In the genomic region with DNA sequence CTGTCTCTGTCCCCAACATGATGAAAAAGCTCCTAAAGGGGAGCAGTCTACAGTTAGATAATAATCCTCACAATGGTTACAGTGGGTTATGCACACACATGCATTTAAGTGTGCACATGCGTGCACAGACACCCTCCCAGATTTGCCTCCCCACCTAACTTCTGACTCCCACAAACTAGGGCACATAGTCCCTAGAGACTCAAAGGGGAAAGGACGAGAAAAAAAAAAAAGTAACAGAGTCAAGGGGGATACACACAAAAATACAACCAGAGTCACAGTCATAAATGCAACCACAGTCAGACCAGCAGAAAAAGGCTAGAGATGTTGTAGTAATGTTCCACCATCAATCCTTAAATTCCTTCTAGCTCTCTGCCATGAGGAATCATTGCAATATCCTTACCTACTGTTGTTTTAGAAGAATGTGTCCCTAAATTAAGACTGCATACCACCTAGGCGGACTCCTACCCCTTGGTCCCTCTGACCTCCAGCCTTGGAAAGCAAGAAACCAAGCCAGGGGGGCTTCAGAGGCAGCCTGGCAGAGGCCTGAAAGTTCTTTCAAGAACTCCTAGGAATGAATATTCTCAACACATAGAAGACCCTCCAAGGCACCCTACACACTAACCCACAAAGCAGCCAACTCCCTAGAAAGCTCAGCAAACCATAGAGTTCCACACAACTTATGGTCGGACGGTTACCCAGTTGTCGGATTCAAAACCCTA, we compare ENCODE assay signal across 8 cellular contexts. TPM values are rescaled to one million over a fixed set of nuclear protein-coding genes. Genes with fewer than 3 reads are reported as not detected.
A peak's percentile ranks its signal among the peaks of the same experiment; 100 is the strongest.
DNase-seq lines count a peak whose midpoint lies in the region; ATAC-seq, FAIRE-seq and TF ChIP-seq lines count a peak whose summit lies in the region.

No MANE protein-coding gene starts in this region.

- H3K4me1 ChIP-seq in K562 (replicated peaks in 1 of 2; ENCODE audit: control insufficient read depth in 2 of 2, insufficient read depth in 2 of 2, low read length in 2 of 2) (peaks cover 21 to 32% of the 10 kb centered on the region in 2 experiments), lung (ENCODE audit: control insufficient read depth in 2 of 2, insufficient read depth in 2 of 2, low read length in 2 of 2) (peaks cover 14 to 15% of the 10 kb centered on the region in 2 donors)

- H3K36me3 ChIP-seq in K562 (ENCODE audit: control insufficient read depth, insufficient read depth, low read length) (peaks cover 49% of the 10 kb centered on the region), lung (ENCODE audit: control insufficient read depth in 2 of 2, insufficient read depth in 2 of 2, low read length in 2 of 2) (peaks cover 4 to 32% of the 10 kb centered on the region in 2 donors)

- peaks cover 49% of the 10 kb centered on the region for H3K79me2 ChIP-seq in K562 (ENCODE audit: control insufficient read depth, insufficient read depth, low read length)

- no peaks in the 10 kb centered on the region for H3K9me3 Mint-ChIP-seq in activated T-cell treated with anti-CD3 and anti-CD28 coated beads, Interleukin-2, amount 50 U/mL, for 4 hours
- H3K9me3 Mint-ChIP-seq in type B pancreatic cell, result no peaks in the 10 kb centered on the region

- CTCF ChIA-PET in K562 (lab: Yijun Ruan, JAX; ENCODE audit: low intra/inter-chr PET ratio), result no interaction called here

- peaks cover 9% of the 10 kb centered on the region; the same call in 1 of the 2 replicates for H4K20me1 ChIP-seq in K562 (replicated peaks; ENCODE audit: control insufficient read depth, insufficient read depth, low read length)

- TF ChIP-seq EP300 in K562 (IDR thresholded peaks at IDR 0.05; ENCODE audit: low read length), result no peak

- H3K4me2 ChIP-seq in K562 (ENCODE audit: insufficient read depth, low read length), result peak overlapping the region; percentile 90

- H3K27ac ChIP-seq in K562 (ENCODE audit: extremely low read depth, low read depth, low read length) (peak overlapping the region; percentile 83; the same call in 2 of the 3 replicates), lung (ENCODE audit: low read depth in 1 of 2, low read length in 1 of 2) (peak overlapping the region; percentile 88 to 94)

- peaks cover 50% of the 10 kb centered on the region for H3K4me1 Mint-ChIP-seq in activated T-cell treated with anti-CD3 and anti-CD28 coated beads, Interleukin-2, amount 50 U/mL, for 4 hours (ENCODE audit: low read depth)
- H3K4me1 Mint-ChIP-seq in type B pancreatic cell (ENCODE audit: unreplicated experiment), result peaks cover 34% of the 10 kb centered on the region

- FAIRE-seq in K562 (lab: Jason Lieb, UNC), result peak; percentile 11

- no peak for DNase-seq in activated T-cell treated with anti-CD3 and anti-CD28 coated beads, Interleukin-2, amount 50 U/mL, for 4 hours
- no peak for DNase-seq in activated T-cell treated with anti-CD3 and anti-CD28 coated beads, Interleukin-2, amount 50 U/mL, for 48 hours
- no peak for DNase-seq in K562 (ENCODE audit: extremely low read depth in 1 of 4, low spot score in 3 of 4)
- DNase-seq in lung (ENCODE audit: low spot score), result no peak
- DNase-seq in type B pancreatic cell (ENCODE audit: extremely low spot score, unreplicated experiment), result no peak
- DNase-seq in retina, result no peak
- no peak for DNase-seq in COR-L47 (lab: John Stamatoyannopoulos, UW)

- BruUV-seq in K562 (replicated peaks; lab: Mats Ljungman, UMichigan), result no TSS peak

- TF ChIP-seq CTCF in K562 (IDR thresholded peaks at IDR 0.05 in 2 of 3, conservative IDR thresholded peaks at IDR 0.05 in 1 of 3; ENCODE audit: insufficient read depth in 2 of 3, low read depth in 1 of 3, low read length in 3 of 3) (no peak), lung (IDR thresholded peaks at IDR 0.05; ENCODE audit: control extremely low read depth, extremely low read depth) (no peak), type B pancreatic cell (conservative IDR thresholded peaks at IDR 0.05) (no peak)

- WGBS in K562 (ENCODE audit: insufficient coverage, low coverage, missing lambda C conversion rate), result 11% methylated on average over 6 of the region's 6 CpGs
- 32 to 34% methylated on average over 6 of the region's 6 CpGs for WGBS in lung, 2 donors

- no peak for TF ChIP-seq RAD21 in K562 (CRISPR knock-in tag; conservative IDR thresholded peaks at IDR 0.05 in 1 of 2, IDR thresholded peaks at IDR 0.05 in 1 of 2)

- H2AFZ ChIP-seq in K562 (ENCODE audit: low read depth, low read length), result peak overlapping the region; percentile 92; the same call in 1 of the 2 replicates

- H3K9me1 ChIP-seq in K562 (ENCODE audit: control insufficient read depth, insufficient read depth, low read length), result no peaks in the 10 kb centered on the region

- no peaks in the 10 kb centered on the region for H3K27me3 Mint-ChIP-seq in activated T-cell treated with anti-CD3 and anti-CD28 coated beads, Interleukin-2, amount 50 U/mL, for 4 hours (ENCODE audit: low read depth)
- H3K27me3 Mint-ChIP-seq in type B pancreatic cell, result no peaks in the 10 kb centered on the region

- H3K4me3 ChIP-seq in K562 (peak overlapping the region; percentile 94), lung (peak overlapping the region; percentile 72)

- peak overlapping the region; percentile 83 to 94; a peak in 3 of 4 replicates for H3K9ac ChIP-seq in K562 (ENCODE audit: insufficient read depth in 1 of 2, low read depth in 2 of 2, low read length in 2 of 2)

- TF ChIP-seq POLR2A in K562 (conservative IDR thresholded peaks at IDR 0.05), result no peak

- POLR2A ChIA-PET in K562 (lab: Yijun Ruan, JAX), result interaction anchor here (0.7 to 4.9 kb wide), 8 partner anchors 9 to 34 kb away, joined by 3 to 39 read pairs (median 5); a partner anchor contains a TSS

- H3K27ac Mint-ChIP-seq in type B pancreatic cell, result peak overlapping the region; percentile 86

- H3K4me3 Mint-ChIP-seq in activated T-cell treated with anti-CD3 and anti-CD28 coated beads, Interleukin-2, amount 50 U/mL, for 4 hours, result peak overlapping the region; percentile 98
- peak overlapping the region; percentile 97 for H3K4me3 Mint-ChIP-seq in type B pancreatic cell

- in situ Hi-C loops in K562 (cut with MboI), result no loop called here

- H3K9me3 ChIP-seq in K562 (replicated peaks; ENCODE audit: control insufficient read depth, insufficient read depth, low read depth, low read length) (no peaks in the 10 kb centered on the region), lung (ENCODE audit: control insufficient read depth in 2 of 2, insufficient read depth in 1 of 2, low read length in 1 of 2) (no peaks in the 10 kb centered on the region)

- no peak for ATAC-seq in activated T-cell treated with anti-CD3 and anti-CD28 coated beads, Interleukin-2, amount 50 U/mL, for 4 hours
- ATAC-seq in K562 (no peak), lung (ENCODE audit: insufficient read depth, low FRiP score) (no peak), HG03442 (IDR thresholded peaks at IDR 0.05; ENCODE audit: unreplicated experiment) (no peak)

- intact Hi-C loops in K562 (cut with micrococcal nuclease), result no loop called here

- H3K27me3 ChIP-seq in K562 (ENCODE audit: control insufficient read depth in 2 of 2, insufficient read depth in 2 of 2, low read length in 2 of 2) (no peaks in the 10 kb centered on the region), lung (ENCODE audit: control insufficient read depth, insufficient read depth) (no peaks in the 10 kb centered on the region)

- peaks cover 10% of the 10 kb centered on the region for H3K36me3 Mint-ChIP-seq in activated T-cell treated with anti-CD3 and anti-CD28 coated beads, Interleukin-2, amount 50 U/mL, for 4 hours (ENCODE audit: insufficient read depth)
- peaks cover 5% of the 10 kb centered on the region for H3K36me3 Mint-ChIP-seq in type B pancreatic cell

RNA-seq across cellular contexts. Expression of a gene that starts 1.3 kb away (rescaled TPM):
- 10 to 100 TPM; 43.7 to 56.0 (median 51.7) TPM for total RNA-seq in activated T-cell treated with anti-CD3 and anti-CD28 coated beads, Interleukin-2, amount 50 U/mL, for 4 hours
- total RNA-seq in K562 (2011; cell fraction: chromatin; rRNA removed; ENCODE audit: low replicate concordance), result 62.1 and 111 TPM in 2 replicates
- 38.7 and 54.5 TPM in 2 replicates for total RNA-seq in K562 (2011; cell fraction: nucleolus; rRNA removed)
- 51.0 and 73.5 TPM in 2 replicates for total RNA-seq in K562 (2011; cell fraction: nucleoplasm; rRNA removed)
- total RNA-seq in K562 (2014; rRNA removed) (7.7 and 8.5 TPM in 2 replicates), K562 (2014; rRNA removed; fragmentation: Illumina TruSeq; extraction: Trizol) (5.6 TPM in 2 replicates), K562 (2015; rRNA removed; fragmentation: Illumina TruSeq; extraction: Trizol) (10.2 and 10.4 TPM in 2 replicates), K562 (2021) (23.8 and 26.4 TPM in 2 replicates), lung (10 to 100 TPM; 17.7 to 48.7 TPM), type B pancreatic cell (ENCODE audit: low replicate concordance) (31.1 and 36.0 TPM in 2 replicates)
- polyA plus RNA-seq in K562 (2011; rRNA removed) (13.3 and 26.5 TPM in 2 replicates), K562 (2014; fragmentation: Illumina TruSeq; extraction: Trizol) (24.0 TPM in 2 replicates), K562 (2014; fragmentation: Nextera tagmentation; extraction: Ambion mirVana) (1 to 10 TPM; 2.7 to 3.3 TPM), K562 (2014; rRNA removed) (18.9 and 24.0 TPM in 2 replicates), lung (10 to 100 TPM; 41.9 to 43.2 TPM)
- polyA plus RNA-seq in K562 (2011; cell fraction: cytosol; rRNA removed), result 23.6 and 27.7 TPM in 2 replicates
- 87.5 and 92.0 TPM in 2 replicates for polyA plus RNA-seq in K562 (2011; cell fraction: nucleus; rRNA removed)
- 19.4 and 28.0 TPM in 2 replicates for polyA plus RNA-seq in K562 (2012)
- polyA minus RNA-seq in K562 (2011; rRNA and poly(A)+ RNA removed), result 13.9 and 22.4 TPM in 2 replicates
- 15.3 and 34.3 TPM in 2 replicates for polyA minus RNA-seq in K562 (2011; cell fraction: cytosol; rRNA and poly(A)+ RNA removed)
- 21.1 and 33.1 TPM in 2 replicates for polyA minus RNA-seq in K562 (2011; cell fraction: nucleus; rRNA and poly(A)+ RNA removed)

RNA-seq across cellular contexts. Expression of a gene that starts 6.2 kb away (rescaled TPM):
- 10 to 100 TPM; 72.6 to 79.3 (median 73.9) TPM for total RNA-seq in activated T-cell treated with anti-CD3 and anti-CD28 coated beads, Interleukin-2, amount 50 U/mL, for 4 hours
- 31.6 and 67.2 TPM in 2 replicates for total RNA-seq in K562 (2011; cell fraction: chromatin; rRNA removed; ENCODE audit: low replicate concordance)
- total RNA-seq in K562 (2011; cell fraction: nucleolus; rRNA removed), result 106 and 118 TPM in 2 replicates
- total RNA-seq in K562 (2011; cell fraction: nucleoplasm; rRNA removed), result 87.4 and 103 TPM in 2 replicates
- 81.1 and 88.3 TPM in 2 replicates for total RNA-seq in K562 (2014; rRNA removed)
- 43.0 and 45.3 TPM in 2 replicates for total RNA-seq in K562 (2014; rRNA removed; fragmentation: Illumina TruSeq; extraction: Trizol)
- 62.5 and 62.7 TPM in 2 replicates for total RNA-seq in K562 (2015; rRNA removed; fragmentation: Illumina TruSeq; extraction: Trizol)
- 70.2 and 70.6 TPM in 2 replicates for total RNA-seq in K562 (2021)
- polyA plus RNA-seq in K562 (2011; rRNA removed), result 52.9 and 61.3 TPM in 2 replicates
- 98.7 and 108 TPM in 2 replicates for polyA plus RNA-seq in K562 (2011; cell fraction: cytosol; rRNA removed)
- polyA plus RNA-seq in K562 (2011; cell fraction: nucleus; rRNA removed), result 34.7 and 36.6 TPM in 2 replicates
- polyA plus RNA-seq in K562 (2012), result 65.9 and 66.7 TPM in 2 replicates
- 72.8 and 84.3 TPM in 2 replicates for polyA plus RNA-seq in K562 (2014; fragmentation: Illumina TruSeq; extraction: Trizol)
- 10 to 100 TPM in 1 of 2 experiments, 1 to 10 TPM in 1; 9.9 to 12.9 TPM for polyA plus RNA-seq in K562 (2014; fragmentation: Nextera tagmentation; extraction: Ambion mirVana)
- 69.5 and 76.1 TPM in 2 replicates for polyA plus RNA-seq in K562 (2014; rRNA removed)
- polyA minus RNA-seq in K562 (2011; rRNA and poly(A)+ RNA removed), result 43.9 and 46.0 TPM in 2 replicates
- polyA minus RNA-seq in K562 (2011; cell fraction: cytosol; rRNA and poly(A)+ RNA removed), result 37.1 and 42.1 TPM in 2 replicates
- polyA minus RNA-seq in K562 (2011; cell fraction: nucleus; rRNA and poly(A)+ RNA removed), result 15.1 and 25.0 TPM in 2 replicates
- 100 to 1,000 TPM in 1 of 2 donors, 10 to 100 TPM in 1; 73.4 to 141 TPM for total RNA-seq in lung
- polyA plus RNA-seq in lung, result 100 to 1,000 TPM; 103 to 247 TPM
- 75.7 and 93.4 TPM in 2 replicates for total RNA-seq in type B pancreatic cell (ENCODE audit: low replicate concordance)

RNA-seq across cellular contexts. Expression of a gene that starts 10.5 kb away (rescaled TPM):
- total RNA-seq in activated T-cell treated with anti-CD3 and anti-CD28 coated beads, Interleukin-2, amount 50 U/mL, for 4 hours, result 1 to 10 TPM; 4.2 to 4.3 (median 4.3) TPM
- total RNA-seq in K562 (2011; cell fraction: chromatin; rRNA removed; ENCODE audit: low replicate concordance), result 34.5 and 62.3 TPM in 2 replicates
- 45.7 and 50.8 TPM in 2 replicates for total RNA-seq in K562 (2011; cell fraction: nucleolus; rRNA removed)
- total RNA-seq in K562 (2011; cell fraction: nucleoplasm; rRNA removed), result 31.9 and 42.5 TPM in 2 replicates
- total RNA-seq in K562 (2014; rRNA removed) (13.5 and 13.9 TPM in 2 replicates), K562 (2014; rRNA removed; fragmentation: Illumina TruSeq; extraction: Trizol) (10.7 and 11.3 TPM in 2 replicates), K562 (2015; rRNA removed; fragmentation: Illumina TruSeq; extraction: Trizol) (9.6 and 9.9 TPM in 2 replicates), K562 (2021) (11.1 and 12.7 TPM in 2 replicates), lung (10 to 100 TPM; 13.6 to 21.8 TPM), type B pancreatic cell (ENCODE audit: low replicate concordance) (17.2 and 31.8 TPM in 2 replicates)
- polyA plus RNA-seq in K562 (2011; rRNA removed) (18.6 and 23.7 TPM in 2 replicates), K562 (2014; fragmentation: Illumina TruSeq; extraction: Trizol) (13.9 and 14.3 TPM in 2 replicates), K562 (2014; fragmentation: Nextera tagmentation; extraction: Ambion mirVana) (10 to 100 TPM; 13.3 to 17.2 TPM), K562 (2014; rRNA removed) (16.6 and 17.7 TPM in 2 replicates), lung (10 to 100 TPM in 1 of 2 donors, 1 to 10 TPM in 1; 9.5 to 13.7 TPM)
- 22.6 and 23.0 TPM in 2 replicates for polyA plus RNA-seq in K562 (2011; cell fraction: cytosol; rRNA removed)
- polyA plus RNA-seq in K562 (2011; cell fraction: nucleus; rRNA removed), result 62.9 and 71.1 TPM in 2 replicates
- 10.1 and 29.4 TPM in 2 replicates for polyA plus RNA-seq in K562 (2012)
- polyA minus RNA-seq in K562 (2011; rRNA and poly(A)+ RNA removed), result 15.3 and 15.8 TPM in 2 replicates
- polyA minus RNA-seq in K562 (2011; cell fraction: cytosol; rRNA and poly(A)+ RNA removed), result 8.3 and 8.4 TPM in 2 replicates
- 13.9 and 19.8 TPM in 2 replicates for polyA minus RNA-seq in K562 (2011; cell fraction: nucleus; rRNA and poly(A)+ RNA removed)

RNA-seq across cellular contexts. Expression of a gene that starts 10.6 kb away (rescaled TPM):
- total RNA-seq in activated T-cell treated with anti-CD3 and anti-CD28 coated beads, Interleukin-2, amount 50 U/mL, for 4 hours, result 100 to 1,000 TPM; 110 to 117 (median 115) TPM
- 519 and 1,217 TPM in 2 replicates for total RNA-seq in K562 (2011; cell fraction: chromatin; rRNA removed; ENCODE audit: low replicate concordance)
- total RNA-seq in K562 (2011; cell fraction: nucleolus; rRNA removed), result 693 and 731 TPM in 2 replicates
- total RNA-seq in K562 (2011; cell fraction: nucleoplasm; rRNA removed), result 509 and 519 TPM in 2 replicates
- 20.2 and 21.7 TPM in 2 replicates for total RNA-seq in K562 (2014; rRNA removed)
- total RNA-seq in K562 (2014; rRNA removed; fragmentation: Illumina TruSeq; extraction: Trizol), result 11.0 and 15.6 TPM in 2 replicates
- 21.0 and 23.1 TPM in 2 replicates for total RNA-seq in K562 (2015; rRNA removed; fragmentation: Illumina TruSeq; extraction: Trizol)
- 70.0 and 80.5 TPM in 2 replicates for total RNA-seq in K562 (2021)
- polyA plus RNA-seq in K562 (2011; rRNA removed), result 28.8 and 75.9 TPM in 2 replicates
- polyA plus RNA-seq in K562 (2011; cell fraction: cytosol; rRNA removed), result 28.0 and 43.8 TPM in 2 replicates
- 734 and 802 TPM in 2 replicates for polyA plus RNA-seq in K562 (2011; cell fraction: nucleus; rRNA removed)
- 45.4 and 65.7 TPM in 2 replicates for polyA plus RNA-seq in K562 (2012)
- polyA plus RNA-seq in K562 (2014; fragmentation: Illumina TruSeq; extraction: Trizol), result 47.4 and 52.5 TPM in 2 replicates
- polyA plus RNA-seq in K562 (2014; fragmentation: Nextera tagmentation; extraction: Ambion mirVana), result 10 to 100 TPM in 1 of 2 experiments, 1 to 10 TPM in 1; 9.5 to 13.4 TPM
- polyA plus RNA-seq in K562 (2014; rRNA removed), result 63.3 and 74.0 TPM in 2 replicates
- 17.3 and 28.6 TPM in 2 replicates for polyA minus RNA-seq in K562 (2011; rRNA and poly(A)+ RNA removed)
- 35.8 and 41.5 TPM in 2 replicates for polyA minus RNA-seq in K562 (2011; cell fraction: cytosol; rRNA and poly(A)+ RNA removed)
- 191 and 272 TPM in 2 replicates for polyA minus RNA-seq in K562 (2011; cell fraction: nucleus; rRNA and poly(A)+ RNA removed)
- 10 to 100 TPM; 40.5 to 84.7 TPM for total RNA-seq in lung
- 10 to 100 TPM; 57.2 to 61.6 TPM for polyA plus RNA-seq in lung
- 43.0 and 70.7 TPM in 2 replicates for total RNA-seq in type B pancreatic cell (ENCODE audit: low replicate concordance)

RNA-seq across cellular contexts. Expression of a gene that starts 20.3 kb away (rescaled TPM):
- total RNA-seq in activated T-cell treated with anti-CD3 and anti-CD28 coated beads, Interleukin-2, amount 50 U/mL, for 4 hours, result 100 to 1,000 TPM; 257 to 294 (median 273) TPM
- 85.7 and 116 TPM in 2 replicates for total RNA-seq in K562 (2011; cell fraction: chromatin; rRNA removed; ENCODE audit: low replicate concordance)
- total RNA-seq in K562 (2011; cell fraction: nucleolus; rRNA removed), result 157 and 164 TPM in 2 replicates
- 138 and 163 TPM in 2 replicates for total RNA-seq in K562 (2011; cell fraction: nucleoplasm; rRNA removed)
- total RNA-seq in K562 (2014; rRNA removed) (284 and 308 TPM in 2 replicates), K562 (2014; rRNA removed; fragmentation: Illumina TruSeq; extraction: Trizol) (151 and 152 TPM in 2 replicates), K562 (2015; rRNA removed; fragmentation: Illumina TruSeq; extraction: Trizol) (125 and 131 TPM in 2 replicates), K562 (2021) (210 and 231 TPM in 2 replicates), lung (100 to 1,000 TPM; 105 to 146 TPM), type B pancreatic cell (ENCODE audit: low replicate concordance) (99.2 and 153 TPM in 2 replicates)
- polyA plus RNA-seq in K562 (2011; rRNA removed) (214 and 229 TPM in 2 replicates), K562 (2014; fragmentation: Illumina TruSeq; extraction: Trizol) (108 and 134 TPM in 2 replicates), K562 (2014; fragmentation: Nextera tagmentation; extraction: Ambion mirVana) (10 to 100 TPM; 24.7 to 36.7 TPM), K562 (2014; rRNA removed) (263 and 286 TPM in 2 replicates), lung (100 to 1,000 TPM; 206 to 230 TPM)
- 262 and 324 TPM in 2 replicates for polyA plus RNA-seq in K562 (2011; cell fraction: cytosol; rRNA removed)
- 188 and 255 TPM in 2 replicates for polyA plus RNA-seq in K562 (2011; cell fraction: nucleus; rRNA removed)
- 144 and 178 TPM in 2 replicates for polyA plus RNA-seq in K562 (2012)
- polyA minus RNA-seq in K562 (2011; rRNA and poly(A)+ RNA removed), result 63.0 and 69.5 TPM in 2 replicates
- polyA minus RNA-seq in K562 (2011; cell fraction: cytosol; rRNA and poly(A)+ RNA removed), result 53.1 and 69.1 TPM in 2 replicates
- polyA minus RNA-seq in K562 (2011; cell fraction: nucleus; rRNA and poly(A)+ RNA removed), result 32.9 and 38.3 TPM in 2 replicates
